ENCODE assay signal across 1 cellular context in genomic region chr2:96914332-96914731, GRCh38.
TF ChIP-seq lines count a peak whose summit lies in the region.

No MANE protein-coding gene starts in this region.

TF ChIP-seq in H1, 55 proteins besides CTCF, POLR2A, EP300 and RAD21:
- TF ChIP-seq CEBPB (IDR thresholded peaks at IDR 0.05; ENCODE audit: low read depth, low read length) (no peak), SAP30 (IDR thresholded peaks at IDR 0.05; ENCODE audit: insufficient read depth, insufficient replicate concordance, low read length) (no peak), FOSL1 (IDR thresholded peaks at IDR 0.05; ENCODE audit: insufficient read depth, low read depth, low read length) (no peak), BRCA1 (IDR thresholded peaks at IDR 0.05; ENCODE audit: low read depth, low read length) (no peak), SP4 (IDR thresholded peaks at IDR 0.05; ENCODE audit: low read length) (no peak), YY1 (IDR thresholded peaks at IDR 0.05; ENCODE audit: low read depth, low read length) (no peak), HDAC6 (IDR thresholded peaks at IDR 0.05; ENCODE audit: low read depth, low read length) (no peak), CBX5 (IDR thresholded peaks at IDR 0.05; ENCODE audit: low read depth, low read length) (no peak), EGR1 (IDR thresholded peaks at IDR 0.05; ENCODE audit: borderline replicate concordance, low read depth, low read length) (no peak), TEAD4 (IDR thresholded peaks at IDR 0.05; ENCODE audit: low read depth, low read length) (no peak), BCL11A (IDR thresholded peaks at IDR 0.05; ENCODE audit: low read depth in 2 of 2, low read length in 2 of 2) (no peak), POLR2AphosphoS5 (IDR thresholded peaks at IDR 0.05; ENCODE audit: low read depth, low read length) (no peak), ZNF274 (IDR thresholded peaks at IDR 0.05; ENCODE audit: borderline replicate concordance, extremely low read depth, low read length) (no peak), SRF (IDR thresholded peaks at IDR 0.05; ENCODE audit: low read depth, low read length) (no peak), BACH1 (IDR thresholded peaks at IDR 0.05; ENCODE audit: low read length) (no peak), SUZ12 (IDR thresholded peaks at IDR 0.05; ENCODE audit: low read length) (no peak), RFX5 (IDR thresholded peaks at IDR 0.05; ENCODE audit: borderline replicate concordance, low read depth, low read length) (no peak)
TF ChIP-seq in H1: peak in this region for 0.
